1 cellular context compared by ENCODE assay signal in genomic region chr19:47255947-47256687, GRCh38.
TF ChIP-seq lines count a peak whose summit lies in the region.

CCDC9 (plus strand) TSS chr19:47256525; CDS start chr19:47258401, 1,876 bp downstream.

TF ChIP-seq in K562, 482 proteins besides CTCF, POLR2A, EP300 and RAD21 (continued from another document and continues in another):
- TF ChIP-seq, protein P1, sequence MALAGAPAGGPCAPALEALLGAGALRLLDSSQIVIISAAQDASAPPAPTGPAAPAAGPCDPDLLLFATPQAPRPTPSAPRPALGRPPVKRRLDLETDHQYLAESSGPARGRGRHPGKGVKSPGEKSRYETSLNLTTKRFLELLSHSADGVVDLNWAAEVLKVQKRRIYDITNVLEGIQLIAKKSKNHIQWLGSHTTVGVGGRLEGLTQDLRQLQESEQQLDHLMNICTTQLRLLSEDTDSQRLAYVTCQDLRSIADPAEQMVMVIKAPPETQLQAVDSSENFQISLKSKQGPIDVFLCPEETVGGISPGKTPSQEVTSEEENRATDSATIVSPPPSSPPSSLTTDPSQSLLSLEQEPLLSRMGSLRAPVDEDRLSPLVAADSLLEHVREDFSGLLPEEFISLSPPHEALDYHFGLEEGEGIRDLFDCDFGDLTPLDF (CRISPR knock-in tag; IDR thresholded peaks at IDR 0.05), result peak; percentile 66; the same call in 1 of the 2 replicates
- TF ChIP-seq DPF2 (IDR thresholded peaks at IDR 0.05) (peak; percentile 47; the same call in 1 of the 2 replicates), STAT5B (CRISPR knock-in tag; IDR thresholded peaks at IDR 0.05) (no peak), HSF4 (CRISPR knock-in tag; IDR thresholded peaks at IDR 0.05; ENCODE audit: borderline replicate concordance) (no peak), HMGN3 (IDR thresholded peaks at IDR 0.05; ENCODE audit: borderline replicate concordance, extremely low read depth, insufficient read length, low read depth, low read length) (peak; percentile 78), HDGF (IDR thresholded peaks at IDR 0.05) (0 out of 2 replicates have a peak, but pooled peaks have one; percentile 34), ESRRA (IDR thresholded peaks at IDR 0.05; ENCODE audit: borderline replicate concordance, low read depth) (peak; percentile 85; the same call in 1 of the 2 replicates), ETV1 (tag; conservative IDR thresholded peaks at IDR 0.05; ENCODE audit: low read depth) (peak; percentile 93), RB1 (IDR thresholded peaks at IDR 0.05; ENCODE audit: low read depth) (peak; percentile 39; the same call in 1 of the 2 replicates), CBFA2T2 (conservative IDR thresholded peaks at IDR 0.05) (peak; percentile 74), MEF2D (tag; conservative IDR thresholded peaks at IDR 0.05; ENCODE audit: low read depth) (0 out of 2 replicates have a peak, but pooled peaks have one; percentile 32), KAT7 (CRISPR knock-in tag; IDR thresholded peaks at IDR 0.05; ENCODE audit: borderline replicate concordance) (peak; percentile 96), SUPT5H (IDR thresholded peaks at IDR 0.05) (peak; percentile 84), ZBTB34 (CRISPR knock-in tag; IDR thresholded peaks at IDR 0.05) (no peak), ZNF143 (CRISPR knock-in tag; IDR thresholded peaks at IDR 0.05) (0 out of 2 replicates have a peak, but pooled peaks have one; percentile 19), GABPB1 (CRISPR knock-in tag; IDR thresholded peaks at IDR 0.05) (peak; percentile 96), POLR2H (tag; IDR thresholded peaks at IDR 0.05; ENCODE audit: low read depth) (peak; percentile 52), ZBTB8A (IDR thresholded peaks at IDR 0.05; ENCODE audit: partially characterized antibody) (no peak), SMARCB1 (IDR thresholded peaks at IDR 0.05; ENCODE audit: insufficient read length, low read depth) (no peak), SPI1 (IDR thresholded peaks at IDR 0.05; ENCODE audit: borderline replicate concordance, low read depth, low read length) (peak; percentile 41; the same call in 1 of the 2 replicates), POU5F1 (IDR thresholded peaks at IDR 0.05; ENCODE audit: borderline replicate concordance, low read depth, low read length, partially characterized antibody) (no peak), ZZZ3 (IDR thresholded peaks at IDR 0.05) (no peak), SREBF1 (IDR thresholded peaks at IDR 0.05; ENCODE audit: borderline replicate concordance, low read depth, low read length) (peak; percentile 48; the same call in 1 of the 2 replicates), CREB1 (IDR thresholded peaks at IDR 0.05) (peak; percentile 95), CREB1 (CRISPR knock-in tag; IDR thresholded peaks at IDR 0.05) (peak; percentile 96), HMG20A (CRISPR knock-in tag; conservative IDR thresholded peaks at IDR 0.05) (no peak), SMARCA5 (IDR thresholded peaks at IDR 0.05) (no peak), ZNF12 (CRISPR knock-in tag; IDR thresholded peaks at IDR 0.05) (peak; percentile 53; the same call in 1 of the 2 replicates), TBL1XR1 (IDR thresholded peaks at IDR 0.05; ENCODE audit: low read length in 2 of 2) (peak in 1 of 2 experiments; percentile 37; a peak in 1 of 4 replicates), FOXK2 (conservative IDR thresholded peaks at IDR 0.05 in 1 of 2, IDR thresholded peaks at IDR 0.05 in 1 of 2; ENCODE audit: low read depth in 2 of 2) (peak; percentile 93), SMAD4 (CRISPR knock-in tag; conservative IDR thresholded peaks at IDR 0.05) (peak; percentile 60; the same call in 1 of the 2 replicates), ZNF589 (CRISPR knock-in tag; IDR thresholded peaks at IDR 0.05; ENCODE audit: low read depth) (0 out of 2 replicates have a peak, but pooled peaks have one; percentile 25), MNT (conservative IDR thresholded peaks at IDR 0.05) (peak; percentile 99), MBD1 (CRISPR knock-in tag; IDR thresholded peaks at IDR 0.05) (no peak), ELK1 (CRISPR knock-in tag; IDR thresholded peaks at IDR 0.05) (no peak), NFYB (IDR thresholded peaks at IDR 0.05; ENCODE audit: extremely low read depth, insufficient read length) (no peak), ZNF695 (CRISPR knock-in tag; IDR thresholded peaks at IDR 0.05) (no peak), ZNF384 (IDR thresholded peaks at IDR 0.05; ENCODE audit: low read depth, low read length) (0 out of 2 replicates have a peak, but pooled peaks have one; percentile 8), ZNF134 (CRISPR knock-in tag; conservative IDR thresholded peaks at IDR 0.05) (no peak), HNRNPLL (IDR thresholded peaks at IDR 0.05; ENCODE audit: low read depth, low read length, poor library complexity, severe bottlenecking) (no peak), ID3 (CRISPR knock-in tag; IDR thresholded peaks at IDR 0.05) (no peak), ID3 (tag; IDR thresholded peaks at IDR 0.05) (0 out of 2 replicates have a peak, but pooled peaks have one; percentile 32), COPS2 (conservative IDR thresholded peaks at IDR 0.05) (no peak), STAG1 (CRISPR knock-in tag; IDR thresholded peaks at IDR 0.05; ENCODE audit: borderline replicate concordance) (no peak), THAP7 (CRISPR knock-in tag; IDR thresholded peaks at IDR 0.05) (no peak), KLF1 (tag; IDR thresholded peaks at IDR 0.05) (peak; percentile 71; the same call in 1 of the 2 replicates), ZBTB17 (CRISPR knock-in tag; IDR thresholded peaks at IDR 0.05) (no peak), KDM4B (IDR thresholded peaks at IDR 0.05; ENCODE audit: borderline replicate concordance in 2 of 2, low read depth in 1 of 2) (peak in 1 of 2 experiments; percentile 92; a peak in 2 of 4 replicates), TRIM28 (IDR thresholded peaks at IDR 0.05) (peak; percentile 71), RBFOX2 (IDR thresholded peaks at IDR 0.05; ENCODE audit: low read depth, low read length) (peak; percentile 90)
- TF ChIP-seq, protein P2, sequence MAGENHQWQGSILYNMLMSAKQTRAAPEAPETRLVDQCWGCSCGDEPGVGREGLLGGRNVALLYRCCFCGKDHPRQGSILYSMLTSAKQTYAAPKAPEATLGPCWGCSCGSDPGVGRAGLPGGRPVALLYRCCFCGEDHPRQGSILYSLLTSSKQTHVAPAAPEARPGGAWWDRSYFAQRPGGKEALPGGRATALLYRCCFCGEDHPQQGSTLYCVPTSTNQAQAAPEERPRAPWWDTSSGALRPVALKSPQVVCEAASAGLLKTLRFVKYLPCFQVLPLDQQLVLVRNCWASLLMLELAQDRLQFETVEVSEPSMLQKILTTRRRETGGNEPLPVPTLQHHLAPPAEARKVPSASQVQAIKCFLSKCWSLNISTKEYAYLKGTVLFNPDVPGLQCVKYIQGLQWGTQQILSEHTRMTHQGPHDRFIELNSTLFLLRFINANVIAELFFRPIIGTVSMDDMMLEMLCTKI (IDR thresholded peaks at IDR 0.05; ENCODE audit: partially characterized antibody), result no peak
- TF ChIP-seq, protein P3, sequence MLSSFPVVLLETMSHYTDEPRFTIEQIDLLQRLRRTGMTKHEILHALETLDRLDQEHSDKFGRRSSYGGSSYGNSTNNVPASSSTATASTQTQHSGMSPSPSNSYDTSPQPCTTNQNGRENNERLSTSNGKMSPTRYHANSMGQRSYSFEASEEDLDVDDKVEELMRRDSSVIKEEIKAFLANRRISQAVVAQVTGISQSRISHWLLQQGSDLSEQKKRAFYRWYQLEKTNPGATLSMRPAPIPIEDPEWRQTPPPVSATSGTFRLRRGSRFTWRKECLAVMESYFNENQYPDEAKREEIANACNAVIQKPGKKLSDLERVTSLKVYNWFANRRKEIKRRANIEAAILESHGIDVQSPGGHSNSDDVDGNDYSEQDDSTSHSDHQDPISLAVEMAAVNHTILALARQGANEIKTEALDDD (IDR thresholded peaks at IDR 0.05), result no peak
- TF ChIP-seq, protein P4, sequence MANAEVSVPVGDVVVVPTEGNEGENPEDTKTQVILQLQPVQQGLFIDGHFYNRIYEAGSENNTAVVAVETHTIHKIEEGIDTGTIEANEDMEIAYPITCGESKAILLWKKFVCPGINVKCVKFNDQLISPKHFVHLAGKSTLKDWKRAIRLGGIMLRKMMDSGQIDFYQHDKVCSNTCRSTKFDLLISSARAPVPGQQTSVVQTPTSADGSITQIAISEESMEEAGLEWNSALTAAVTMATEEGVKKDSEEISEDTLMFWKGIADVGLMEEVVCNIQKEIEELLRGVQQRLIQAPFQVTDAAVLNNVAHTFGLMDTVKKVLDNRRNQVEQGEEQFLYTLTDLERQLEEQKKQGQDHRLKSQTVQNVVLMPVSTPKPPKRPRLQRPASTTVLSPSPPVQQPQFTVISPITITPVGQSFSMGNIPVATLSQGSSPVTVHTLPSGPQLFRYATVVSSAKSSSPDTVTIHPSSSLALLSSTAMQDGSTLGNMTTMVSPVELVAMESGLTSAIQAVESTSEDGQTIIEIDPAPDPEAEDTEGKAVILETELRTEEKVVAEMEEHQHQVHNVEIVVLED (CRISPR knock-in tag; IDR thresholded peaks at IDR 0.05), result 0 out of 2 replicates have a peak, but pooled peaks have one; percentile 39
- TF ChIP-seq, protein P5, sequence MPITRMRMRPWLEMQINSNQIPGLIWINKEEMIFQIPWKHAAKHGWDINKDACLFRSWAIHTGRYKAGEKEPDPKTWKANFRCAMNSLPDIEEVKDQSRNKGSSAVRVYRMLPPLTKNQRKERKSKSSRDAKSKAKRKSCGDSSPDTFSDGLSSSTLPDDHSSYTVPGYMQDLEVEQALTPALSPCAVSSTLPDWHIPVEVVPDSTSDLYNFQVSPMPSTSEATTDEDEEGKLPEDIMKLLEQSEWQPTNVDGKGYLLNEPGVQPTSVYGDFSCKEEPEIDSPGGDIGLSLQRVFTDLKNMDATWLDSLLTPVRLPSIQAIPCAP (CRISPR knock-in tag; IDR thresholded peaks at IDR 0.05; ENCODE audit: borderline replicate concordance), result no peak
- TF ChIP-seq, protein P6, sequence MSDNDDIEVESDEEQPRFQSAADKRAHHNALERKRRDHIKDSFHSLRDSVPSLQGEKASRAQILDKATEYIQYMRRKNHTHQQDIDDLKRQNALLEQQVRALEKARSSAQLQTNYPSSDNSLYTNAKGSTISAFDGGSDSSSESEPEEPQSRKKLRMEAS (CRISPR knock-in tag; IDR thresholded peaks at IDR 0.05), result peak; percentile 91
- TF ChIP-seq, protein P7, sequence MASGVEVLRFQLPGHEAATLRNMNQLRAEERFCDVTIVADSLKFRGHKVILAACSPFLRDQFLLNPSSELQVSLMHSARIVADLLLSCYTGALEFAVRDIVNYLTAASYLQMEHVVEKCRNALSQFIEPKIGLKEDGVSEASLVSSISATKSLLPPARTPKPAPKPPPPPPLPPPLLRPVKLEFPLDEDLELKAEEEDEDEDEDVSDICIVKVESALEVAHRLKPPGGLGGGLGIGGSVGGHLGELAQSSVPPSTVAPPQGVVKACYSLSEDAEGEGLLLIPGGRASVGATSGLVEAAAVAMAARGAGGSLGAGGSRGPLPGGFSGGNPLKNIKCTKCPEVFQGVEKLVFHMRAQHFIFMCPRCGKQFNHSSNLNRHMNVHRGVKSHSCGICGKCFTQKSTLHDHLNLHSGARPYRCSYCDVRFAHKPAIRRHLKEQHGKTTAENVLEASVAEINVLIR (CRISPR knock-in tag; IDR thresholded peaks at IDR 0.05), result peak; percentile 89
